8 cellular contexts compared by ENCODE assay signal in genomic region chr11:73306977-73307322, GRCh38. TPM values are rescaled to one million over a fixed set of nuclear protein-coding genes. Genes with fewer than 3 reads are reported as not detected.
DNase-seq lines count a peak whose midpoint lies in the region; ATAC-seq, FAIRE-seq and TF ChIP-seq lines count a peak whose summit lies in the region.

No MANE protein-coding gene starts in this region.

- no peak for TF ChIP-seq POLR2A in heart left ventricle (IDR thresholded peaks at IDR 0.05)
- TF ChIP-seq POLR2A in K562 (conservative IDR thresholded peaks at IDR 0.05) = no peak

- peak overlapping the region; percentile 100 for H2AFZ ChIP-seq in K562 (ENCODE audit: low read depth, low read length)

- H3K27ac ChIP-seq in heart left ventricle (peak overlapping the region in 11 of 12 donors; percentile 16 to 100 (median 95)), K562 (ENCODE audit: extremely low read depth, low read depth, low read length) (peak overlapping the region; percentile 32; the same call in 1 of the 3 replicates), lung (ENCODE audit: low read depth in 1 of 2, low read length in 1 of 2) (peak overlapping the region; percentile 43 to 57), upper lobe of right lung (peak overlapping the region; percentile 74)

- 15 to 17% (median 16%) methylated on average over 18 of the region's 18 CpGs for WGBS in heart left ventricle, 4 donors
- WGBS in K562 (ENCODE audit: insufficient coverage, low coverage, missing lambda C conversion rate) = 21% methylated on average over 18 of the region's 18 CpGs
- 15 to 20% methylated on average over 18 of the region's 18 CpGs for WGBS in lung, 2 donors

- peaks cover 0 to 10% (median 0%) of the 10 kb centered on the region in 9 donors for H3K36me3 ChIP-seq in heart left ventricle
- H3K36me3 ChIP-seq in K562 (ENCODE audit: control insufficient read depth, insufficient read depth, low read length) = no peaks in the 10 kb centered on the region
- H3K36me3 ChIP-seq in lung (ENCODE audit: control insufficient read depth in 2 of 2, insufficient read depth in 2 of 2, low read length in 2 of 2) = no peaks in the 10 kb centered on the region
- no peaks in the 10 kb centered on the region for H3K36me3 ChIP-seq in upper lobe of right lung

- FAIRE-seq in K562 (lab: Jason Lieb, UNC) = no peak

- TF ChIP-seq EP300 in K562 (IDR thresholded peaks at IDR 0.05; ENCODE audit: low read length) = no peak

- POLR2A ChIA-PET in K562 (lab: Yijun Ruan, JAX) = interaction anchor here (0.6 to 1.7 kb wide), 4 partner anchors 9 to 105 kb away, joined by 3 to 7 read pairs (median 4); no protein-coding TSS in a partner anchor

- intact Hi-C loops in heart left ventricle (cut with DNase I) = loop anchor here (1.0 to 5.0 kb wide), 9 partner anchors 27 to 355 kb away; partner anchors contain the start of genes FAM168A (in 1 of the 10) and RELT (in 1 of the 10)
- intact Hi-C loops in cardiac septum (cut with DNase I) = loop anchor here (1.0 to 2.0 kb wide), 2 partner anchors 28 to 86 kb away; no protein-coding TSS in a partner anchor
- intact Hi-C loops in K562 (cut with micrococcal nuclease) = loop anchor here (1.0 to 5.0 kb wide), 3 partner anchors 28 to 353 kb away; partner anchors contain the start of gene RELT
- intact Hi-C loops in upper lobe of right lung (cut with DNase I) = loop anchor here (5.0 kb wide), 1 partner anchor 40 kb away; no protein-coding TSS in a partner anchor

- DNase-seq in heart left ventricle = no peak
- no peak for DNase-seq in cardiac septum (ENCODE audit: low spot score)
- no peak for DNase-seq in K562 (ENCODE audit: extremely low read depth in 1 of 4, low spot score in 3 of 4)
- DNase-seq in lung (ENCODE audit: low spot score) = no peak
- no peak for DNase-seq in upper lobe of right lung
- no peak for DNase-seq in hippocampal formation (lab: John Stamatoyannopoulos, UW)
- DNase-seq in NCI-H2196 (lab: John Stamatoyannopoulos, UW; ENCODE audit: unreplicated experiment) = no peak

- H3K27me3 ChIP-seq in heart left ventricle (peaks cover 0 to 15% (median 0%) of the 10 kb centered on the region in 9 donors), K562 (ENCODE audit: control insufficient read depth in 2 of 2, insufficient read depth in 2 of 2, low read length in 2 of 2) (peaks cover 6 to 43% of the 10 kb centered on the region in 2 experiments; a peak in 3 of 5 replicates), lung (ENCODE audit: control insufficient read depth, insufficient read depth) (no peaks in the 10 kb centered on the region), upper lobe of right lung (no peaks in the 10 kb centered on the region)

- CTCF ChIA-PET in K562 (lab: Yijun Ruan, JAX; ENCODE audit: low intra/inter-chr PET ratio) = interaction anchor here (0.6 to 3.3 kb wide), 4 partner anchors 28 to 354 kb away, joined by 3 to 76 read pairs (median 4); no protein-coding TSS in a partner anchor

- H3K79me2 ChIP-seq in K562 (ENCODE audit: control insufficient read depth, insufficient read depth, low read length) = no peaks in the 10 kb centered on the region

- TF ChIP-seq CTCF in heart left ventricle (IDR thresholded peaks at IDR 0.05) = no peak
- TF ChIP-seq CTCF in K562 (IDR thresholded peaks at IDR 0.05 in 2 of 3, conservative IDR thresholded peaks at IDR 0.05 in 1 of 3; ENCODE audit: insufficient read depth in 2 of 3, low read depth in 1 of 3, low read length in 3 of 3) = no peak
- TF ChIP-seq CTCF in lung (IDR thresholded peaks at IDR 0.05; ENCODE audit: control extremely low read depth, extremely low read depth) = no peak
- TF ChIP-seq CTCF in upper lobe of right lung (IDR thresholded peaks at IDR 0.05) = no peak

- peak overlapping the region in 11 of 12 donors; percentile 56 to 90 (median 76) for H3K4me3 ChIP-seq in heart left ventricle
- H3K4me3 ChIP-seq in K562 = peak overlapping the region; percentile 49
- no peak overlapping the region for H3K4me3 ChIP-seq in lung
- peak overlapping the region; percentile 76 for H3K4me3 ChIP-seq in upper lobe of right lung

- H3K4me2 ChIP-seq in K562 (ENCODE audit: insufficient read depth, low read length) = peak overlapping the region; percentile 77

- H4K20me1 ChIP-seq in K562 (replicated peaks; ENCODE audit: control insufficient read depth, insufficient read depth, low read length) = peaks cover 6% of the 10 kb centered on the region; the same call in 1 of the 2 replicates

- no peak for TF ChIP-seq RAD21 in K562 (CRISPR knock-in tag; conservative IDR thresholded peaks at IDR 0.05 in 1 of 2, IDR thresholded peaks at IDR 0.05 in 1 of 2)

- peak overlapping the region; percentile 57 to 69; a peak in 3 of 4 replicates for H3K9ac ChIP-seq in K562 (ENCODE audit: insufficient read depth in 1 of 2, low read depth in 2 of 2, low read length in 2 of 2)

- in situ Hi-C loops in K562 (cut with MboI) = loop anchor here (5.0 kb wide), 1 partner anchor 85 kb away; no protein-coding TSS in a partner anchor

- ATAC-seq in heart left ventricle (no peak), K562 (no peak), lung (ENCODE audit: insufficient read depth, low FRiP score) (no peak), upper lobe of right lung (no peak), HG02852 (IDR thresholded peaks at IDR 0.05; ENCODE audit: unreplicated experiment) (no peak)

- BruUV-seq in K562 (replicated peaks; lab: Mats Ljungman, UMichigan) = no TSS peak

- H3K9me3 ChIP-seq in heart left ventricle = no peaks in the 10 kb centered on the region
- H3K9me3 ChIP-seq in K562 (replicated peaks; ENCODE audit: control insufficient read depth, insufficient read depth, low read depth, low read length) = no peaks in the 10 kb centered on the region
- no peaks in the 10 kb centered on the region for H3K9me3 ChIP-seq in lung (ENCODE audit: control insufficient read depth in 2 of 2, insufficient read depth in 1 of 2, low read length in 1 of 2)
- no peaks in the 10 kb centered on the region for H3K9me3 ChIP-seq in upper lobe of right lung

- H3K9me1 ChIP-seq in K562 (ENCODE audit: control insufficient read depth, insufficient read depth, low read length) = no peaks in the 10 kb centered on the region

- H3K4me1 ChIP-seq in heart left ventricle (peaks cover 0 to 54% (median 32%) of the 10 kb centered on the region in 12 donors), K562 (replicated peaks in 1 of 2; ENCODE audit: control insufficient read depth in 2 of 2, insufficient read depth in 2 of 2, low read length in 2 of 2) (peaks cover 0 to 22% of the 10 kb centered on the region in 2 experiments; a peak in 4 of 5 replicates), lung (ENCODE audit: control insufficient read depth in 2 of 2, insufficient read depth in 2 of 2, low read length in 2 of 2) (peaks cover 0 to 9% of the 10 kb centered on the region in 2 donors), upper lobe of right lung (peaks cover 28% of the 10 kb centered on the region)

TF ChIP-seq in K562, 482 proteins besides CTCF, POLR2A, EP300 and RAD21 (continues in another document):
- TF ChIP-seq HNRNPUL1 (IDR thresholded peaks at IDR 0.05; ENCODE audit: low read length) (no peak), ZKSCAN1 (IDR thresholded peaks at IDR 0.05; ENCODE audit: low read depth, low read length) (0 out of 2 replicates have a peak, but pooled peaks have one; percentile 14), ZNF316 (IDR thresholded peaks at IDR 0.05) (0 out of 2 replicates have a peak, but pooled peaks have one; percentile 27)

RNA-seq across cellular contexts. Expression of gene ARHGEF17, which starts 1.1 kb away (rescaled TPM):
- 10 to 100 TPM; 47.0 to 83.9 (median 56.5) TPM for total RNA-seq in heart left ventricle
- 10 to 100 TPM; 27.5 to 60.0 TPM for polyA plus RNA-seq in heart left ventricle
- total RNA-seq in cardiac septum = 82.6 TPM
- 0.55 and 6.0 TPM in 2 replicates for total RNA-seq in K562 (2011; cell fraction: chromatin; rRNA removed; ENCODE audit: low replicate concordance)
- total RNA-seq in K562 (2011; cell fraction: nucleolus; rRNA removed) = 2.4 and 4.8 TPM in 2 replicates
- total RNA-seq in K562 (2011; cell fraction: nucleoplasm; rRNA removed) = 1.3 and 1.6 TPM in 2 replicates
- 0.09 and 0.20 TPM in 2 replicates for total RNA-seq in K562 (2014; rRNA removed)
- total RNA-seq in K562 (2014; rRNA removed; fragmentation: Illumina TruSeq; extraction: Trizol) = 0.03 and 0.07 TPM in 2 replicates
- total RNA-seq in K562 (2015; rRNA removed; fragmentation: Illumina TruSeq; extraction: Trizol) = 0.04 and 0.23 TPM in 2 replicates
- total RNA-seq in K562 (2021) = 0.29 and 0.53 TPM in 2 replicates
- polyA plus RNA-seq in K562 (2011; rRNA removed) = 0.68 and 1.2 TPM in 2 replicates
- polyA plus RNA-seq in K562 (2011; cell fraction: cytosol; rRNA removed) = 0.96 and 2.9 TPM in 2 replicates
- polyA plus RNA-seq in K562 (2011; cell fraction: nucleus; rRNA removed) = 5.2 and 8.3 TPM in 2 replicates
- 0.25 and 0.31 TPM in 2 replicates for polyA plus RNA-seq in K562 (2012)
- polyA plus RNA-seq in K562 (2014; fragmentation: Illumina TruSeq; extraction: Trizol) = 0.10 and 0.17 TPM in 2 replicates
- not detected for polyA plus RNA-seq in K562 (2014; fragmentation: Nextera tagmentation; extraction: Ambion mirVana)
- 0.09 and 0.17 TPM in 2 replicates for polyA plus RNA-seq in K562 (2014; rRNA removed)
- polyA minus RNA-seq in K562 (2011; rRNA and poly(A)+ RNA removed) = 1.3 and 1.4 TPM in 2 replicates
- polyA minus RNA-seq in K562 (2011; cell fraction: cytosol; rRNA and poly(A)+ RNA removed) = 0.57 and 1.4 TPM in 2 replicates
- 3.7 and 4.0 TPM in 2 replicates for polyA minus RNA-seq in K562 (2011; cell fraction: nucleus; rRNA and poly(A)+ RNA removed)
- 10 to 100 TPM; 67.6 to 74.6 TPM for total RNA-seq in lung
- polyA plus RNA-seq in lung = 10 to 100 TPM; 27.9 to 39.4 TPM
- 74.5 TPM for total RNA-seq in upper lobe of right lung

RNA-seq across cellular contexts. Expression of gene P2RY6, which starts 34.8 kb away (rescaled TPM):
- 10 to 100 TPM in 1 of 9 donors, 1 to 10 TPM in 7, under 1 TPM in 1; 0.56 to 17.7 (median 2.0) TPM for total RNA-seq in heart left ventricle
- 1 to 10 TPM; 1.2 to 2.3 TPM for polyA plus RNA-seq in heart left ventricle
- total RNA-seq in cardiac septum = 6.9 TPM
- not detected in 2 replicates for total RNA-seq in K562 (2011; cell fraction: chromatin; rRNA removed; ENCODE audit: low replicate concordance)
- total RNA-seq in K562 (2011; cell fraction: nucleolus; rRNA removed) = not detected in 2 replicates
- total RNA-seq in K562 (2011; cell fraction: nucleoplasm; rRNA removed) = not detected in 2 replicates
- total RNA-seq in K562 (2014; rRNA removed) = not detected in 2 replicates
- total RNA-seq in K562 (2014; rRNA removed; fragmentation: Illumina TruSeq; extraction: Trizol) = not detected in 2 replicates
- total RNA-seq in K562 (2015; rRNA removed; fragmentation: Illumina TruSeq; extraction: Trizol) = not detected in 2 replicates
- total RNA-seq in K562 (2021) = not detected in 2 replicates
- not detected in 2 replicates for polyA plus RNA-seq in K562 (2011; rRNA removed)
- polyA plus RNA-seq in K562 (2011; cell fraction: cytosol; rRNA removed) = not detected in 2 replicates
- polyA plus RNA-seq in K562 (2011; cell fraction: nucleus; rRNA removed) = not detected in 2 replicates
- polyA plus RNA-seq in K562 (2012) = not detected in 2 replicates
- polyA plus RNA-seq in K562 (2014; fragmentation: Illumina TruSeq; extraction: Trizol) = not detected in 2 replicates
- polyA plus RNA-seq in K562 (2014; fragmentation: Nextera tagmentation; extraction: Ambion mirVana) = not detected
- not detected in 2 replicates for polyA plus RNA-seq in K562 (2014; rRNA removed)
- not detected in 2 replicates for polyA minus RNA-seq in K562 (2011; rRNA and poly(A)+ RNA removed)
- not detected in 2 replicates for polyA minus RNA-seq in K562 (2011; cell fraction: cytosol; rRNA and poly(A)+ RNA removed)
- polyA minus RNA-seq in K562 (2011; cell fraction: nucleus; rRNA and poly(A)+ RNA removed) = not detected in 2 replicates
- 1 to 10 TPM; 3.1 to 4.2 TPM for total RNA-seq in lung
- polyA plus RNA-seq in lung = 10 to 100 TPM in 1 of 2 donors, 1 to 10 TPM in 1; 3.0 to 13.0 TPM
- 3.2 TPM for total RNA-seq in upper lobe of right lung

Comparison
In these comparisons a context has a peak if more than half of its experiments do, and no peak if none do; other contexts are left out.
1. H3K27ac ChIP-seq: peak in every context shown above with its lines; median percentile 95 in heart left ventricle; 74 in upper lobe of right lung; 50 in lung; 32 in K562.
2. RNA of gene ARHGEF17, which starts 1.1 kb away (total RNA-seq): 82.6 TPM in cardiac septum (single experiment), 67.6 to 74.6 TPM in lung, 74.5 TPM in upper lobe of right lung (single experiment) and 47.0 to 83.9 TPM in heart left ventricle; 0.03 to 6.0 TPM in K562; every median in the first group is over 4 times any median in the second.